In genomic region chr7:139071683-139072082, GRCh38 we compare ENCODE assay signal across 22 cellular contexts. TPM values are rescaled to one million over a fixed set of nuclear protein-coding genes. Genes with fewer than 3 reads are reported as not detected.
DNase-seq lines count a peak whose midpoint lies in the region; ATAC-seq, FAIRE-seq and TF ChIP-seq lines count a peak whose summit lies in the region.
"Had no signal": no experiment of that assay in that cellular context is flagged by ENCODE, and none has a peak within 500 bp of the region (broad histone marks: within the 10 kb centered on the region; RNA-seq: fewer than 3 reads in every experiment).

No MANE protein-coding gene starts in this region.

- CTCF ChIA-PET in activated CD4-positive, alpha-beta T cell treated with anti-CD3 and anti-CD28 coated beads for 36 hours (lab: Charles Lee), result interaction anchor here (0.7 to 5.1 kb wide), 5 partner anchors 12 to 339 kb away, joined by 3 to 27 read pairs (median 5); no protein-coding TSS in a partner anchor
- CTCF ChIA-PET in Panc1 (lab: Charles Lee), result no interaction called here

- no peaks in the 10 kb centered on the region for H3K27me3 Mint-ChIP-seq in activated CD4-positive, alpha-beta T cell treated with anti-CD3 and anti-CD28 coated beads for 36 hours
- H3K27me3 Mint-ChIP-seq in activated naive CD8-positive, alpha-beta T cell treated with anti-CD3 and anti-CD28 coated beads for 36 hours, result no peaks in the 10 kb centered on the region
- H3K27me3 Mint-ChIP-seq: dendritic cell treated with granulocyte-macrophage colony-stimulating factor and Interleukin-4, amounts not matched to agents 40 ng/mL and 50 ng/mL, for 4 days; naive B cell had no signal

- TF ChIP-seq CTCF in Panc1 (IDR thresholded peaks at IDR 0.05) (no peak), brain microvascular endothelial cell (IDR thresholded peaks at IDR 0.05; ENCODE audit: low read depth, low read length, missing control alignments) (no peak)

- FAIRE-seq in small intestine (lab: Jason Lieb, UNC), result no peak

- TSS peak; percentile 33 for BruUV-seq in Panc1 (replicated peaks; lab: Mats Ljungman, UMichigan)

- H3K4me1 ChIP-seq in Panc1 (ENCODE audit: control insufficient read depth, insufficient read depth, low read length), result peaks cover 3% of the 10 kb centered on the region; the same call in 1 of the 2 replicates
- H3K4me1 ChIP-seq in small intestine (ENCODE audit: control insufficient read depth in 2 of 2, insufficient read depth in 1 of 2, low read depth in 1 of 2, low read length in 1 of 2), result no peaks in the 10 kb centered on the region

- H3K27me3 ChIP-seq in Panc1 (ENCODE audit: control insufficient read depth, insufficient read depth, low read length), result no peaks in the 10 kb centered on the region
- H3K27me3 ChIP-seq in small intestine (ENCODE audit: control insufficient read depth in 2 of 2, insufficient read depth in 2 of 2, low read length in 2 of 2), result no peaks in the 10 kb centered on the region
- H3K27me3 ChIP-seq in brain microvascular endothelial cell (replicated peaks), result no peaks in the 10 kb centered on the region
- H3K27me3 ChIP-seq: foreskin keratinocyte, stomach, upper lobe of right lung had no signal

- H3K4me3 ChIP-seq in Panc1 (ENCODE audit: low read depth in 2 of 2, low read length in 2 of 2) (no peak overlapping the region), small intestine (ENCODE audit: low read depth in 1 of 2, low read length in 2 of 2) (no peak overlapping the region), brain microvascular endothelial cell (ENCODE audit: low read depth, low read length) (no peak overlapping the region)
- H3K4me3 ChIP-seq: stomach, upper lobe of right lung had no signal

- peak overlapping the region; percentile 89 for H3K27ac Mint-ChIP-seq in activated CD4-positive, alpha-beta T cell treated with anti-CD3 and anti-CD28 coated beads for 36 hours
- H3K27ac Mint-ChIP-seq in activated naive CD8-positive, alpha-beta T cell treated with anti-CD3 and anti-CD28 coated beads for 36 hours, result peak overlapping the region; percentile 87

- no peak for DNase-seq in activated CD4-positive, alpha-beta T cell treated with anti-CD3 and anti-CD28 coated beads for 36 hours
- no peak for DNase-seq in activated CD4-positive, alpha-beta T cell treated with anti-CD3 and anti-CD28 coated beads, Interleukin-2, amount 50 U/mL, for 4 hours
- DNase-seq in Panc1 (ENCODE audit: low read depth, low spot score) (no peak), small intestine (peak; percentile 37), brain microvascular endothelial cell (no peak)
- DNase-seq in activated naive CD8-positive, alpha-beta T cell treated with anti-CD3 and anti-CD28 coated beads for 36 hours, result no peak
- DNase-seq: 8988T; foreskin keratinocyte; hippocampal formation; islet precursor cell; naive B cell; NCI-H1417 treated with DMSO at 0.1 percent for 48 hours; NCI-H2171; posterior cingulate gyrus; SIG-M5; stimulated activated CD4-positive, alpha-beta T cell treated with anti-CD3 and anti-CD28 coated beads, Interleukin-1b, Interleukin-23, amount 100 ng/mL, for 48 hours; stomach; upper lobe of right lung had no signal

- in situ Hi-C loops in Panc1 (cut with HindIII; ENCODE audit: low pct_unique_long_range_greater_than_20kb, low sequenced_read_pairs) (no loop called here), brain microvascular endothelial cell (cut with HindIII; ENCODE audit: low pct_ligation_motif_present, low sequenced_read_pairs) (no loop called here)

- peaks cover 51% of the 10 kb centered on the region for H3K4me1 Mint-ChIP-seq in activated CD4-positive, alpha-beta T cell treated with anti-CD3 and anti-CD28 coated beads for 36 hours
- peaks cover 47% of the 10 kb centered on the region for H3K4me1 Mint-ChIP-seq in activated naive CD8-positive, alpha-beta T cell treated with anti-CD3 and anti-CD28 coated beads for 36 hours

- H3K9me3 Mint-ChIP-seq in activated CD4-positive, alpha-beta T cell treated with anti-CD3 and anti-CD28 coated beads for 36 hours (ENCODE audit: low read depth), result no peaks in the 10 kb centered on the region
- no peaks in the 10 kb centered on the region for H3K9me3 Mint-ChIP-seq in activated naive CD8-positive, alpha-beta T cell treated with anti-CD3 and anti-CD28 coated beads for 36 hours
- H3K9me3 Mint-ChIP-seq: dendritic cell treated with granulocyte-macrophage colony-stimulating factor and Interleukin-4, amounts not matched to agents 40 ng/mL and 50 ng/mL, for 4 days; naive B cell had no signal

- no peak for ATAC-seq in activated CD4-positive, alpha-beta T cell treated with anti-CD3 and anti-CD28 coated beads for 36 hours
- no peak for ATAC-seq in Panc1
- ATAC-seq in GM19023 (IDR thresholded peaks at IDR 0.05; ENCODE audit: unreplicated experiment), result no peak
- no peak for ATAC-seq in HG03135 (IDR thresholded peaks at IDR 0.05; ENCODE audit: unreplicated experiment)
- ATAC-seq: foreskin keratinocyte, upper lobe of right lung had no signal

- peaks cover 22% of the 10 kb centered on the region for H3K36me3 ChIP-seq in Panc1 (ENCODE audit: control insufficient read depth, insufficient read depth, low read length)
- H3K36me3 ChIP-seq in small intestine (ENCODE audit: control insufficient read depth in 2 of 2, insufficient read depth in 2 of 2, low read length in 2 of 2), result peaks cover 23 to 29% of the 10 kb centered on the region in 2 donors
- peaks cover 43% of the 10 kb centered on the region for H3K36me3 ChIP-seq in brain microvascular endothelial cell (replicated peaks)

- intact Hi-C loops in activated CD4-positive, alpha-beta T cell treated with anti-CD3 and anti-CD28 coated beads for 36 hours (cut with DNase I, micrococcal nuclease), result loop anchor here in 1 of 2 experiments (5.0 to 10.0 kb wide), 2 partner anchors 36 to 187 kb away; partner anchors contain the start of gene ZC3HAV1
- intact Hi-C loops in Panc1 (cut with micrococcal nuclease; ENCODE audit: unreplicated experiment), result no loop called here

- peak overlapping the region; percentile 33 for H3K4me3 Mint-ChIP-seq in activated CD4-positive, alpha-beta T cell treated with anti-CD3 and anti-CD28 coated beads for 36 hours
- H3K4me3 Mint-ChIP-seq in activated naive CD8-positive, alpha-beta T cell treated with anti-CD3 and anti-CD28 coated beads for 36 hours, result no peak overlapping the region
- H3K4me3 Mint-ChIP-seq: dendritic cell treated with granulocyte-macrophage colony-stimulating factor and Interleukin-4, amounts not matched to agents 40 ng/mL and 50 ng/mL, for 4 days had no signal

- H3K9me3 ChIP-seq in Panc1 (ENCODE audit: control insufficient read depth, insufficient read depth, low read depth, low read length), result no peaks in the 10 kb centered on the region
- H3K9me3 ChIP-seq in small intestine (ENCODE audit: control insufficient read depth, low read depth), result no peaks in the 10 kb centered on the region
- H3K9me3 ChIP-seq: stomach, upper lobe of right lung had no signal

- H3K27ac ChIP-seq in Panc1 (ENCODE audit: low read length), result no peak overlapping the region
- H3K27ac ChIP-seq in small intestine (ENCODE audit: low read depth in 1 of 2, low read length in 1 of 2), result no peak overlapping the region
- H3K27ac ChIP-seq in brain microvascular endothelial cell, result no peak overlapping the region
- H3K27ac ChIP-seq: foreskin keratinocyte, stomach, upper lobe of right lung had no signal

- 73 to 90% (median 81%) methylated on average over 4 of the region's 4 CpGs for WGBS in small intestine, 3 donors

- POLR2A ChIA-PET in activated CD4-positive, alpha-beta T cell treated with anti-CD3 and anti-CD28 coated beads for 36 hours (lab: Charles Lee), result no interaction called here
- POLR2A ChIA-PET in Panc1 (lab: Charles Lee), result no interaction called here

- peaks cover 70% of the 10 kb centered on the region for H3K36me3 Mint-ChIP-seq in activated CD4-positive, alpha-beta T cell treated with anti-CD3 and anti-CD28 coated beads for 36 hours (ENCODE audit: low read depth)
- peaks cover 65% of the 10 kb centered on the region for H3K36me3 Mint-ChIP-seq in activated naive CD8-positive, alpha-beta T cell treated with anti-CD3 and anti-CD28 coated beads for 36 hours

RNA-seq across cellular contexts. Expression of gene ZC3HAV1L, which starts 35.8 kb away (rescaled TPM):
- total RNA-seq in activated CD4-positive, alpha-beta T cell treated with anti-CD3 and anti-CD28 coated beads for 36 hours, result 10 to 100 TPM; 19.8 to 23.2 TPM
- total RNA-seq in Panc1 (2021; ENCODE audit: unreplicated experiment), result 27.3 TPM
- polyA plus RNA-seq in Panc1 (2012; ENCODE audit: insufficient read length), result 8.3 TPM
- 10 to 100 TPM; 12.9 to 13.4 TPM for total RNA-seq in activated naive CD8-positive, alpha-beta T cell treated with anti-CD3 and anti-CD28 coated beads for 36 hours
- 1 to 10 TPM in 1 of 3 donors, not detected in 2; 1.7 TPM for polyA plus RNA-seq in small intestine
- total RNA-seq: OCI-LY7 had no signal

RNA-seq across cellular contexts. Expression of gene ZC3HAV1, which starts 37.8 kb away (rescaled TPM):
- 100 to 1,000 TPM; 110 to 120 TPM for total RNA-seq in activated CD4-positive, alpha-beta T cell treated with anti-CD3 and anti-CD28 coated beads for 36 hours
- total RNA-seq in Panc1 (2021; ENCODE audit: unreplicated experiment), result 47.1 TPM
- polyA plus RNA-seq in Panc1 (2012; ENCODE audit: insufficient read length), result 18.0 TPM
- total RNA-seq in activated naive CD8-positive, alpha-beta T cell treated with anti-CD3 and anti-CD28 coated beads for 36 hours, result 100 to 1,000 TPM; 117 to 118 TPM
- 10 to 100 TPM in 1 of 3 donors, 1 to 10 TPM in 2; 7.3 to 10.2 (median 9.4) TPM for polyA plus RNA-seq in small intestine
